8 cellular contexts compared by ENCODE assay signal in genomic region chr7:7968544-7969305, GRCh38. TPM values are rescaled to one million over a fixed set of nuclear protein-coding genes. Genes with fewer than 3 reads are reported as not detected.
DNase-seq lines count a peak whose midpoint lies in the region; TF ChIP-seq lines count a peak whose summit lies in the region.

Gene GLCCI1, plus strand, starts transcription at chr7:7968796. Its CDS starts 555 bp downstream, at chr7:7969351.

- H3K27me3 Mint-ChIP-seq in HFFc6 (ENCODE audit: insufficient read depth) = peaks cover 1% of the 10 kb centered on the region; the same call in 1 of the 2 replicates
- H3K27me3 Mint-ChIP-seq in activated naive CD4-positive, alpha-beta T cell treated with anti-CD3 and anti-CD28 coated beads, Interleukin-2, amount 10 ng/mL, durations not matched to agents 7 days and 5 days = no peaks in the 10 kb centered on the region

- peaks cover 23% of the 10 kb centered on the region for H3K4me1 Mint-ChIP-seq in HFFc6 (ENCODE audit: low read depth)
- H3K4me1 Mint-ChIP-seq in activated naive CD4-positive, alpha-beta T cell treated with anti-CD3 and anti-CD28 coated beads, Interleukin-2, amount 10 ng/mL, durations not matched to agents 7 days and 5 days = peaks cover 27% of the 10 kb centered on the region

- H3K36me3 Mint-ChIP-seq in HFFc6 (ENCODE audit: low read depth) = no peaks in the 10 kb centered on the region
- H3K36me3 Mint-ChIP-seq in activated naive CD4-positive, alpha-beta T cell treated with anti-CD3 and anti-CD28 coated beads, Interleukin-2, amount 10 ng/mL, durations not matched to agents 7 days and 5 days = no peaks in the 10 kb centered on the region

- no peak within 1 kb of the TSS for H3K27ac ChIP-seq in SK-N-MC

- H3K36me3 ChIP-seq in SK-N-MC (ENCODE audit: insufficient read depth, low read length) = no peaks in the 10 kb centered on the region

- no peaks in the 10 kb centered on the region for H3K9me3 ChIP-seq in SK-N-MC (ENCODE audit: low read depth, low read length)

- H3K27ac Mint-ChIP-seq in HFFc6 = peak within 1 kb of the TSS; percentile 80
- H3K27ac Mint-ChIP-seq in activated naive CD4-positive, alpha-beta T cell treated with anti-CD3 and anti-CD28 coated beads, Interleukin-2, amount 10 ng/mL, durations not matched to agents 7 days and 5 days = peak within 1 kb of the TSS; percentile 95

- TF ChIP-seq CTCF in HFFc6 (IDR thresholded peaks at IDR 0.05) (no peak), NB4 (IDR thresholded peaks at IDR 0.05; ENCODE audit: low read depth, low read length) (no peak)

- peak within 1 kb of the TSS; percentile 64 for H3K9ac ChIP-seq in SK-N-MC (ENCODE audit: insufficient read length)

- H3K4me3 ChIP-seq in NB4 (ENCODE audit: low read depth, low read length) (peak within 1 kb of the TSS; percentile 80), SK-N-MC (peak within 1 kb of the TSS; percentile 88)

- DNase-seq in GM04503 (ENCODE audit: low read depth) = peak; percentile 85
- DNase-seq in HFFc6 = peak; percentile 97
- peak; percentile 99 for DNase-seq in NB4 (ENCODE audit: low read depth)
- DNase-seq in SK-N-MC (ENCODE audit: low read depth, low spot score) = peak; percentile 92
- peak; percentile 98 for DNase-seq in activated naive CD4-positive, alpha-beta T cell treated with anti-CD3 and anti-CD28 coated beads, Interleukin-2, amount 10 ng/mL, durations not matched to agents 7 days and 5 days
- peak; percentile 98 for DNase-seq in germinal center (ENCODE audit: low spot score)
- peak; percentile 87 for DNase-seq in non-pigmented ciliary epithelial cell (ENCODE audit: low read depth)
- peak; percentile 99 for DNase-seq in superior temporal gyrus (ENCODE audit: extremely low spot score)

- CTCF ChIA-PET in activated naive CD4-positive, alpha-beta T cell treated with anti-CD3 and anti-CD28 coated beads, Interleukin-2, amount 10 ng/mL, durations not matched to agents 7 days and 5 days (lab: Charles Lee) = interaction anchor here (1.0 to 3.4 kb wide), 4 partner anchors 67 to 287 kb away, joined by 3 to 17 read pairs (median 6); no protein-coding TSS in a partner anchor

- peak within 1 kb of the TSS; percentile 94 for H3K4me3 Mint-ChIP-seq in HFFc6
- peak within 1 kb of the TSS; percentile 89 for H3K4me3 Mint-ChIP-seq in activated naive CD4-positive, alpha-beta T cell treated with anti-CD3 and anti-CD28 coated beads, Interleukin-2, amount 10 ng/mL, durations not matched to agents 7 days and 5 days

- peak; percentile 82 for TF ChIP-seq POLR2A in NB4 (IDR thresholded peaks at IDR 0.05; ENCODE audit: extremely low read depth, insufficient read length)

- no peaks in the 10 kb centered on the region for H3K9me3 Mint-ChIP-seq in HFFc6
- H3K9me3 Mint-ChIP-seq in activated naive CD4-positive, alpha-beta T cell treated with anti-CD3 and anti-CD28 coated beads, Interleukin-2, amount 10 ng/mL, durations not matched to agents 7 days and 5 days = no peaks in the 10 kb centered on the region

RNA-seq across cellular contexts. Expression of gene GLCCI1, which starts in this region (rescaled TPM):
- total RNA-seq in HFFc6 (2021; fragmentation: NEBNext Ultra II Directional; extraction: Animal tissue kit (Norgen Biotek cat#: 25700)) = 10 to 100 TPM; 15.0 to 17.7 (median 16.2) TPM
